Comparison of ENCODE assay signal across 9 cellular contexts in the genomic region with DNA sequence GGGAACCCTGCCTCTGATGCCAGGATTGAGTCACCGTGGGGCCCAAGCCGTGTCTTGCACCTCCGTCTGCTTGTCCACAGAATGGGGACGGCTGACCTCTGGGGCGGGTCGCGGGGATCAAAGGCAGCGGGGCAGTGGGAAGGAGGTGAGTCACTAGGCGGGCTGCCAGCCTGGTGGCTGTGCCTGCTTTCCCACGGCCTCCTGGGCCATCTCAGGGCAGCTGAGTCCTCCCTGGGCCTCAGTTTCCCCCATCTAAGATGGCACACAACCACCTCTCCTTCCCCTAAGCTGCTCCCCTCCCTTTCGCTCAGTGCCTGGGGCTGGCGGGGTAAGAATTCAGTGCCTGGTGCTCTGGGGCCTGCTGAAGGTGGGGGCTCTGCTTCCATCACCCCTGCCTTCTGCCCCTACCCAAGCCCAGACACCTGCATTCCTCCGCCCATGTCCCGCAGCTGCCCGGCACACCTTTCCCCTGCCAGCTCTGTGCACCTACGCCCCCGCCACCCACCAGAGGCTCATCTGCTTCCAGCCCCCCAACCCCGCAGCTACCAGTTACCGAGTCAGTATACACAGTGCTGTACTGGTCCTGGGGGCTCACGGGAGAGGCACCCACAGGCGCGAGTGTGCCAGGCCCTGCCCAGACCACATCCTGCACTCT. TPM values are rescaled to one million over a fixed set of nuclear protein-coding genes. Genes with fewer than 3 reads are reported as not detected.
DNase-seq lines count a peak whose midpoint lies in the region; ATAC-seq and TF ChIP-seq lines count a peak whose summit lies in the region.
"Had no signal": no experiment of that assay in that cellular context is flagged by ENCODE, and none has a peak within 500 bp of the region (broad histone marks: within the 10 kb centered on the region; RNA-seq: fewer than 3 reads in every experiment).

No MANE protein-coding gene starts in this region.

- H3K27ac ChIP-seq in ACC112 (ENCODE audit: low read depth, low read length), result peak overlapping the region; percentile 34; the same call in 1 of the 2 replicates
- H3K27ac ChIP-seq in breast epithelium, result peak overlapping the region; percentile 98
- peak overlapping the region; percentile 42 for H3K27ac ChIP-seq in muscle layer of colon (ENCODE audit: low read depth, low read length)

- TF ChIP-seq EP300 in Ishikawa (IDR thresholded peaks at IDR 0.05; ENCODE audit: borderline replicate concordance), result peak; percentile 80

- H2AFZ ChIP-seq in ACC112 (ENCODE audit: low read length, unreplicated experiment), result no peak overlapping the region

- H3K4me3 ChIP-seq in ACC112 (ENCODE audit: low read depth, low read length), result no peak overlapping the region; the same call in 1 of the 2 replicates
- peak overlapping the region in 2 of 3 donors; percentile 95 to 97 for H3K4me3 ChIP-seq in breast epithelium
- no peak overlapping the region for H3K4me3 ChIP-seq in muscle layer of colon (ENCODE audit: low read depth in 1 of 2, low read length in 2 of 2)

- intact Hi-C loops in breast epithelium (cut with DNase I; ENCODE audit: low total_unique reads), result no loop called here

- H3K9me3 ChIP-seq in breast epithelium (no peaks in the 10 kb centered on the region), muscle layer of colon (ENCODE audit: low read length) (no peaks in the 10 kb centered on the region)

- no peak for TF ChIP-seq CTCF in breast epithelium (IDR thresholded peaks at IDR 0.05)

- no peak for ATAC-seq in GM18858 (IDR thresholded peaks at IDR 0.05; ENCODE audit: unreplicated experiment)

- peaks cover 35% of the 10 kb centered on the region for H3K79me2 ChIP-seq in ACC112 (ENCODE audit: control insufficient read depth, insufficient read depth, low read length, unreplicated experiment)

- H3K36me3 ChIP-seq in ACC112 (ENCODE audit: insufficient read depth, low read length), result no peaks in the 10 kb centered on the region
- no peaks in the 10 kb centered on the region for H3K36me3 ChIP-seq in breast epithelium
- peaks cover 43% of the 10 kb centered on the region for H3K36me3 ChIP-seq in muscle layer of colon (ENCODE audit: insufficient read depth, low read length)

- TF ChIP-seq RAD21 in Ishikawa (IDR thresholded peaks at IDR 0.05; ENCODE audit: low read depth), result 0 out of 2 replicates have a peak, but pooled peaks have one; percentile 5

- no peak for TF ChIP-seq POLR2A in breast epithelium (IDR thresholded peaks at IDR 0.05)

- H3K4me1 ChIP-seq in ACC112 (ENCODE audit: control insufficient read depth, insufficient read depth, low read length, unreplicated experiment) (peaks cover 38% of the 10 kb centered on the region), breast epithelium (peaks cover 59 to 73% of the 10 kb centered on the region in 2 donors), muscle layer of colon (ENCODE audit: insufficient read depth, low read length) (peaks cover 74% of the 10 kb centered on the region)

- H3K27me3 ChIP-seq in ACC112 (ENCODE audit: insufficient read depth, low read length), result no peaks in the 10 kb centered on the region
- H3K27me3 ChIP-seq in breast epithelium, result no peaks in the 10 kb centered on the region
- no peaks in the 10 kb centered on the region for H3K27me3 ChIP-seq in muscle layer of colon (ENCODE audit: control insufficient read depth in 1 of 2, insufficient read depth in 2 of 2, low read length in 2 of 2)

- H3K9ac ChIP-seq in muscle layer of colon (ENCODE audit: low read length), result no peak overlapping the region

- DNase-seq in breast epithelium (ENCODE audit: low spot score in 2 of 2) (no peak), DMS 273 treated with DMSO at 0.1 percent for 48 hours (lab: John Stamatoyannopoulos, UW) (no peak), COLO829 (ENCODE audit: low spot score) (no peak), SK-N-DZ (ENCODE audit: low spot score) (no peak)
- DNase-seq: NCI-H226 had no signal

TF ChIP-seq in Ishikawa, 13 proteins besides CTCF, POLR2A, EP300 and RAD21:
- TF ChIP-seq TEAD4 (IDR thresholded peaks at IDR 0.05), result peak; percentile 9; the same call in 1 of the 2 replicates
- TF ChIP-seq, protein P1, sequence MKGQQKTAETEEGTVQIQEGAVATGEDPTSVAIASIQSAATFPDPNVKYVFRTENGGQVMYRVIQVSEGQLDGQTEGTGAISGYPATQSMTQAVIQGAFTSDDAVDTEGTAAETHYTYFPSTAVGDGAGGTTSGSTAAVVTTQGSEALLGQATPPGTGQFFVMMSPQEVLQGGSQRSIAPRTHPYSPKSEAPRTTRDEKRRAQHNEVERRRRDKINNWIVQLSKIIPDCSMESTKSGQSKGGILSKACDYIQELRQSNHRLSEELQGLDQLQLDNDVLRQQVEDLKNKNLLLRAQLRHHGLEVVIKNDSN (IDR thresholded peaks at IDR 0.05), result no peak
- TF ChIP-seq, protein P2, sequence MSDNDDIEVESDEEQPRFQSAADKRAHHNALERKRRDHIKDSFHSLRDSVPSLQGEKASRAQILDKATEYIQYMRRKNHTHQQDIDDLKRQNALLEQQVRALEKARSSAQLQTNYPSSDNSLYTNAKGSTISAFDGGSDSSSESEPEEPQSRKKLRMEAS (IDR thresholded peaks at IDR 0.05), result peak; percentile 38; the same call in 1 of the 2 replicates
- peak; percentile 82 for TF ChIP-seq NFIC (IDR thresholded peaks at IDR 0.05)
- no peak for TF ChIP-seq YY1 (IDR thresholded peaks at IDR 0.05; ENCODE audit: low read depth)
- TF ChIP-seq CEBPB (IDR thresholded peaks at IDR 0.05), result 0 out of 2 replicates have a peak, but pooled peaks have one; percentile 29
- peak; percentile 84 for TF ChIP-seq TCF12 (IDR thresholded peaks at IDR 0.05; ENCODE audit: low read depth)
- TF ChIP-seq ZBTB7A (IDR thresholded peaks at IDR 0.05; ENCODE audit: low read depth), result no peak
TF ChIP-seq in Ishikawa: peak in this region for 5.

RNA-seq across cellular contexts. Expression of a gene that starts 3.5 kb away (rescaled TPM):
- total RNA-seq in breast epithelium, result 100 to 1,000 TPM in 1 of 3 donors, 10 to 100 TPM in 2; 94.7 to 170 (median 97.0) TPM
- polyA plus RNA-seq in SK-N-DZ (2014; cell fraction: cytosol; rRNA removed), result 43.2 and 44.6 TPM in 2 replicates
- 59.1 and 76.4 TPM in 2 replicates for polyA plus RNA-seq in SK-N-DZ (2014; cell fraction: nucleus; rRNA removed)

RNA-seq across cellular contexts. Expression of a gene that starts 32.1 kb away (rescaled TPM):
- total RNA-seq in breast epithelium, result 10 to 100 TPM; 52.0 to 67.2 (median 54.4) TPM
- polyA plus RNA-seq in SK-N-DZ (2014; cell fraction: cytosol; rRNA removed), result 94.2 and 137 TPM in 2 replicates
- polyA plus RNA-seq in SK-N-DZ (2014; cell fraction: nucleus; rRNA removed), result 74.0 and 88.6 TPM in 2 replicates

RNA-seq across cellular contexts. Expression of a gene that starts 48.5 kb away (rescaled TPM):
- 10 to 100 TPM; 18.3 to 45.8 (median 29.2) TPM for total RNA-seq in breast epithelium
- 7.2 and 8.4 TPM in 2 replicates for polyA plus RNA-seq in SK-N-DZ (2014; cell fraction: cytosol; rRNA removed)
- 3.4 and 4.2 TPM in 2 replicates for polyA plus RNA-seq in SK-N-DZ (2014; cell fraction: nucleus; rRNA removed)

RNA-seq across cellular contexts. Expression of a gene that starts 49.1 kb away (rescaled TPM):
- total RNA-seq in breast epithelium, result 10 to 100 TPM in 1 of 3 donors, 1 to 10 TPM in 2; 3.6 to 12.8 (median 3.7) TPM
- polyA plus RNA-seq in SK-N-DZ (2014; cell fraction: cytosol; rRNA removed), result 0.27 and 1.7 TPM in 2 replicates
- polyA plus RNA-seq in SK-N-DZ (2014; cell fraction: nucleus; rRNA removed), result 6.8 and 9.5 TPM in 2 replicates

Comparison
In these comparisons a context has a peak if more than half of its experiments do, and no peak if none do; other contexts are left out.
1. H3K27ac ChIP-seq: peak in every context shown above with its lines; median percentile 98 in breast epithelium; 42 in muscle layer of colon; 34 in ACC112.
2. H3K4me3 ChIP-seq: peak in breast epithelium (2 of 3); none in ACC112 (single experiment) and muscle layer of colon (0 of 2).